Comparison of ENCODE assay signal across 9 cellular contexts in the genomic region with DNA sequence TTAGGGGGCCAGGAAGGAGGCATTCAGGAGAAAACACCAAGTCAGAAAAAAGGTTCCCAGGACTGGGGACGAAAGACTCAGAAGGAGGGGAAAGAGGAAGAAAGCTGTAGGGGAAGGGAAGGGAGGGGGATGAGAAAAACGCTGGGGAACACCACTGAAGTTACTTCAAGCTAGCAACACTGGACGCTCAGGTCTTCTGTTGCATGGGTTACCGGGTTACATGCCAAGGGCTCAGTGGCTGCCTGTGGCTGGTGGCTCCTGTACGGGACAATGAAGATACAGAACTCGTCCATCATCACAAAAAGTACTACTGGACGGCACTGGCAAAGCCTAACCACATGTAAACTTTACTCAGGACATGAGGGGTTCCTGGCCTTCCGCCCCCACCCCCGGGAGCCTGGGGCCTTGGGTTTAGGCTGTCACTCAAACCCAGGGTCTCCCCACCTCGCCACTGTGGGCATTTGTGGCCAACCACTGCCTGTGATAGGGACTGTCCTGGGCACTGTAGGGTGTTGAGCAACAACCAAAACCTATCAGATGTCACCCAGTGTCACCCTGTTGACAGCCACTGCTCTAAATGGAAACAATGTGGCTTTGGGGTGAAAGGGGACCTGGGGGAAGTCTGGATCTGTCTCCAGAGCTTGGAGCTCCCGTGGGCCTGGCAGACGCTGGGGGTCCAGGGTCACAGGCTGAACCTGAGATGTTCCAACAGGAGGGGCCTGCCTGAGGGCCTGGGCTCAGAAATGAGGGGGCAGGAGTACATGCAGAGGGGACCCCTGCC. TPM values are rescaled to one million over a fixed set of nuclear protein-coding genes. Genes with fewer than 3 reads are reported as not detected.
DNase-seq lines count a peak whose midpoint lies in the region; TF ChIP-seq lines count a peak whose summit lies in the region.
"Had no signal": no experiment of that assay in that cellular context is flagged by ENCODE, and none has a peak within 500 bp of the region (broad histone marks: within the 10 kb centered on the region; RNA-seq: fewer than 3 reads in every experiment).

No MANE protein-coding gene starts in this region.

- H3K4me1 Mint-ChIP-seq in CD14-positive monocyte (peaks cover 83% of the 10 kb centered on the region), neural crest cell (no peaks in the 10 kb centered on the region)

- H3K9me3 Mint-ChIP-seq in CD14-positive monocyte: no peaks in the 10 kb centered on the region
- no peaks in the 10 kb centered on the region for H3K9me3 Mint-ChIP-seq in neural crest cell

- TF ChIP-seq POLR2A in NB4 (IDR thresholded peaks at IDR 0.05; ENCODE audit: extremely low read depth, insufficient read length): no peak
- TF ChIP-seq POLR2A in erythroblast (IDR thresholded peaks at IDR 0.05; ENCODE audit: low read length): no peak

- H3K4me3 Mint-ChIP-seq in CD14-positive monocyte (peak overlapping the region; percentile 39 to 65), neural crest cell (no peak overlapping the region)

- no peak overlapping the region for H3K4me3 ChIP-seq in NB4 (ENCODE audit: low read depth, low read length)

- H3K36me3 Mint-ChIP-seq in CD14-positive monocyte: peaks cover 2 to 11% of the 10 kb centered on the region in 2 donors
- no peaks in the 10 kb centered on the region for H3K36me3 Mint-ChIP-seq in neural crest cell (ENCODE audit: low read depth)

- H3K27ac Mint-ChIP-seq in CD14-positive monocyte (peak overlapping the region; percentile 98 to 99 (median 99)), neural crest cell (ENCODE audit: unreplicated experiment) (peak overlapping the region; percentile 22)

- intact Hi-C loops in CD14-positive monocyte (cut with micrococcal nuclease): loop anchor here in 1 of 2 donors (5.0 kb wide), 1 partner anchor 39 kb away; a partner anchor contains a TSS

- no peak for TF ChIP-seq CTCF in CD14-positive monocyte (IDR thresholded peaks at IDR 0.05)
- TF ChIP-seq CTCF in NB4 (IDR thresholded peaks at IDR 0.05; ENCODE audit: low read depth, low read length): no peak
- no peak for TF ChIP-seq CTCF in neural crest cell (conservative IDR thresholded peaks at IDR 0.05)

- H3K27me3 Mint-ChIP-seq in CD14-positive monocyte (ENCODE audit: low read depth in 3 of 3): no peaks in the 10 kb centered on the region
- no peaks in the 10 kb centered on the region for H3K27me3 Mint-ChIP-seq in neural crest cell (ENCODE audit: low read depth)

- peak; percentile 65 for DNase-seq in CD14-positive monocyte (ENCODE audit: low spot score)
- peak; percentile 95 for DNase-seq in NB4 (ENCODE audit: low read depth)
- DNase-seq in erythroblast (lab: John Stamatoyannopoulos, UW): peak; percentile 49 to 61
- DNase-seq in neural crest cell (ENCODE audit: low read depth, low spot score): no peak
- DNase-seq in effector CD8-positive, alpha-beta T cell (lab: John Stamatoyannopoulos, UW): no peak
- DNase-seq in midbrain (lab: John Stamatoyannopoulos, UW): no peak
- no peak for DNase-seq in AG20443 (ENCODE audit: low spot score)
- no peak for DNase-seq in NCI-H1930 (lab: John Stamatoyannopoulos, UW)
- DNase-seq: mesendoderm had no signal

RNA-seq across cellular contexts. Expression of a gene that starts 40.3 kb away (rescaled TPM):
- polyA plus RNA-seq in CD14-positive monocyte: 10 to 100 TPM; 26.0 to 48.9 TPM
- total RNA-seq in neural crest cell: 0.44 and 0.50 TPM in 2 replicates

Comparison
In these comparisons a context has a peak if more than half of its experiments do, and no peak if none do; other contexts are left out.
1. DNase-seq: peak in CD14-positive monocyte (single experiment), NB4 (single experiment) and erythroblast (2 of 2); none in neural crest cell (single experiment), effector CD8-positive, alpha-beta T cell (single experiment), midbrain (single experiment), AG20443 (single experiment) and NCI-H1930 (0 of 2).